Comparison of ENCODE assay signal across 8 cellular contexts in genomic region chr4:121072836-121073362, GRCh38. TPM values are rescaled to one million over a fixed set of nuclear protein-coding genes. Genes with fewer than 3 reads are reported as not detected.
DNase-seq lines count a peak whose midpoint lies in the region; ATAC-seq and TF ChIP-seq lines count a peak whose summit lies in the region.

No MANE protein-coding gene starts in this region.

- ATAC-seq in activated naive CD4-positive, alpha-beta T cell treated with anti-CD3 and anti-CD28 coated beads, Interleukin-2, amount 50 U/mL, for 72 hours, result no peak
- ATAC-seq in activated naive CD8-positive, alpha-beta T cell treated with anti-CD3 and anti-CD28 coated beads, Interleukin-2, amount 50 U/mL, for 24 hours, result no peak
- ATAC-seq in stimulated activated memory B cell treated with anti-CD40 and anti-IgM and Interleukin-4, amounts not matched to agents 10 μg/mL and 1 μg/mL and 100 μg/mL, for 72 hours, result no peak
- ATAC-seq in GM18505 (IDR thresholded peaks at IDR 0.05; ENCODE audit: unreplicated experiment) (no peak), GM18517 (IDR thresholded peaks at IDR 0.05; ENCODE audit: unreplicated experiment) (no peak)

- no peaks in the 10 kb centered on the region for H3K9me3 Mint-ChIP-seq in activated naive CD4-positive, alpha-beta T cell treated with anti-CD3 and anti-CD28 coated beads for 36 hours
- H3K9me3 Mint-ChIP-seq in activated naive CD4-positive, alpha-beta T cell treated with anti-CD3 and anti-CD28 coated beads, Interleukin-2, amount 50 U/mL, for 72 hours, result no peaks in the 10 kb centered on the region
- no peaks in the 10 kb centered on the region for H3K9me3 Mint-ChIP-seq in activated naive CD8-positive, alpha-beta T cell treated with anti-CD3 and anti-CD28 coated beads, Interleukin-2, amount 50 U/mL, for 24 hours
- H3K9me3 Mint-ChIP-seq in stimulated activated memory B cell treated with anti-CD40 and anti-IgM and Interleukin-4, amounts not matched to agents 10 μg/mL and 1 μg/mL and 100 μg/mL, for 72 hours, result no peaks in the 10 kb centered on the region

- no peaks in the 10 kb centered on the region for H3K36me3 Mint-ChIP-seq in activated naive CD4-positive, alpha-beta T cell treated with anti-CD3 and anti-CD28 coated beads for 36 hours (ENCODE audit: low read depth)
- no peaks in the 10 kb centered on the region for H3K36me3 Mint-ChIP-seq in activated naive CD4-positive, alpha-beta T cell treated with anti-CD3 and anti-CD28 coated beads, Interleukin-2, amount 50 U/mL, for 72 hours
- H3K36me3 Mint-ChIP-seq in activated naive CD8-positive, alpha-beta T cell treated with anti-CD3 and anti-CD28 coated beads, Interleukin-2, amount 50 U/mL, for 24 hours (ENCODE audit: low read depth), result no peaks in the 10 kb centered on the region
- no peaks in the 10 kb centered on the region for H3K36me3 Mint-ChIP-seq in stimulated activated memory B cell treated with anti-CD40 and anti-IgM and Interleukin-4, amounts not matched to agents 10 μg/mL and 1 μg/mL and 100 μg/mL, for 72 hours

- no peak for TF ChIP-seq POLR2A in GM18505 (IDR thresholded peaks at IDR 0.05; ENCODE audit: borderline replicate concordance, extremely low read depth, insufficient read depth, insufficient read length)

- H3K27me3 Mint-ChIP-seq in activated naive CD4-positive, alpha-beta T cell treated with anti-CD3 and anti-CD28 coated beads for 36 hours (ENCODE audit: low read depth), result peaks cover 44% of the 10 kb centered on the region
- H3K27me3 Mint-ChIP-seq in activated naive CD8-positive, alpha-beta T cell treated with anti-CD3 and anti-CD28 coated beads, Interleukin-2, amount 50 U/mL, for 24 hours, result peaks cover 60% of the 10 kb centered on the region
- peaks cover 66% of the 10 kb centered on the region for H3K27me3 Mint-ChIP-seq in stimulated activated memory B cell treated with anti-CD40 and anti-IgM and Interleukin-4, amounts not matched to agents 10 μg/mL and 1 μg/mL and 100 μg/mL, for 72 hours

- DNase-seq in activated naive CD4-positive, alpha-beta T cell treated with anti-CD3 and anti-CD28 coated beads for 36 hours, result peak; percentile 9
- no peak for DNase-seq in activated naive CD4-positive, alpha-beta T cell treated with anti-CD3 and anti-CD28 coated beads, Interleukin-2, amount 50 U/mL, for 72 hours (ENCODE audit: low spot score in 2 of 2)
- peak; percentile 18 for DNase-seq in activated naive CD8-positive, alpha-beta T cell treated with anti-CD3 and anti-CD28 coated beads, Interleukin-2, amount 50 U/mL, for 24 hours
- DNase-seq in iris pigment epithelial cell (ENCODE audit: low read depth), result peak; percentile 12
- DNase-seq in superior temporal gyrus (ENCODE audit: extremely low spot score), result no peak

- CTCF ChIA-PET in activated naive CD4-positive, alpha-beta T cell treated with anti-CD3 and anti-CD28 coated beads for 36 hours (lab: Charles Lee), result interaction anchor here (0.6 to 1.2 kb wide), 3 partner anchors 9 to 51 kb away, joined by 3 read pairs; no protein-coding TSS in a partner anchor

- H3K27ac Mint-ChIP-seq in activated naive CD4-positive, alpha-beta T cell treated with anti-CD3 and anti-CD28 coated beads for 36 hours, result peak overlapping the region; percentile 59
- H3K27ac Mint-ChIP-seq in activated naive CD4-positive, alpha-beta T cell treated with anti-CD3 and anti-CD28 coated beads, Interleukin-2, amount 50 U/mL, for 72 hours, result no peak overlapping the region
- peak overlapping the region; percentile 29 for H3K27ac Mint-ChIP-seq in activated naive CD8-positive, alpha-beta T cell treated with anti-CD3 and anti-CD28 coated beads, Interleukin-2, amount 50 U/mL, for 24 hours
- H3K27ac Mint-ChIP-seq in stimulated activated memory B cell treated with anti-CD40 and anti-IgM and Interleukin-4, amounts not matched to agents 10 μg/mL and 1 μg/mL and 100 μg/mL, for 72 hours, result no peak overlapping the region

- H3K4me3 Mint-ChIP-seq in activated naive CD4-positive, alpha-beta T cell treated with anti-CD3 and anti-CD28 coated beads for 36 hours, result peak overlapping the region; percentile 77
- peak overlapping the region; percentile 76 for H3K4me3 Mint-ChIP-seq in activated naive CD8-positive, alpha-beta T cell treated with anti-CD3 and anti-CD28 coated beads, Interleukin-2, amount 50 U/mL, for 24 hours
- peak overlapping the region; percentile 74 for H3K4me3 Mint-ChIP-seq in stimulated activated memory B cell treated with anti-CD40 and anti-IgM and Interleukin-4, amounts not matched to agents 10 μg/mL and 1 μg/mL and 100 μg/mL, for 72 hours

- intact Hi-C loops in activated naive CD4-positive, alpha-beta T cell treated with anti-CD3 and anti-CD28 coated beads for 36 hours (cut with micrococcal nuclease), result loop anchor here (1.0 to 2.0 kb wide), 2 partner anchors 32 to 150 kb away; partner anchors contain the start of gene PRDM5

- peaks cover 21% of the 10 kb centered on the region for H3K4me1 Mint-ChIP-seq in activated naive CD4-positive, alpha-beta T cell treated with anti-CD3 and anti-CD28 coated beads for 36 hours (ENCODE audit: low read depth)
- H3K4me1 Mint-ChIP-seq in activated naive CD8-positive, alpha-beta T cell treated with anti-CD3 and anti-CD28 coated beads, Interleukin-2, amount 50 U/mL, for 24 hours, result peaks cover 31% of the 10 kb centered on the region
- peaks cover 27% of the 10 kb centered on the region for H3K4me1 Mint-ChIP-seq in stimulated activated memory B cell treated with anti-CD40 and anti-IgM and Interleukin-4, amounts not matched to agents 10 μg/mL and 1 μg/mL and 100 μg/mL, for 72 hours

RNA-seq across cellular contexts. Expression of gene NDNF, which starts 0.6 kb away (rescaled TPM):
- not detected for total RNA-seq in activated naive CD4-positive, alpha-beta T cell treated with anti-CD3 and anti-CD28 coated beads for 36 hours
- under 1 TPM in 1 of 2 donors, not detected in 1; 0.47 TPM for total RNA-seq in activated naive CD4-positive, alpha-beta T cell treated with anti-CD3 and anti-CD28 coated beads, Interleukin-2, amount 50 U/mL, for 72 hours

Comparison
In these comparisons a context has a peak if more than half of its experiments do, and no peak if none do; other contexts are left out.
1. DNase-seq: peak in activated naive CD4-positive, alpha-beta T cell treated with anti-CD3 and anti-CD28 coated beads for 36 hours (single experiment), activated naive CD8-positive, alpha-beta T cell treated with anti-CD3 and anti-CD28 coated beads, Interleukin-2, amount 50 U/mL, for 24 hours (single experiment) and iris pigment epithelial cell (single experiment); none in activated naive CD4-positive, alpha-beta T cell treated with anti-CD3 and anti-CD28 coated beads, Interleukin-2, amount 50 U/mL, for 72 hours (0 of 2) and superior temporal gyrus (single experiment).
2. H3K27ac Mint-ChIP-seq: peak in activated naive CD4-positive, alpha-beta T cell treated with anti-CD3 and anti-CD28 coated beads for 36 hours (single experiment) and activated naive CD8-positive, alpha-beta T cell treated with anti-CD3 and anti-CD28 coated beads, Interleukin-2, amount 50 U/mL, for 24 hours (single experiment); none in activated naive CD4-positive, alpha-beta T cell treated with anti-CD3 and anti-CD28 coated beads, Interleukin-2, amount 50 U/mL, for 72 hours (0 of 2) and stimulated activated memory B cell treated with anti-CD40 and anti-IgM and Interleukin-4, amounts not matched to agents 10 μg/mL and 1 μg/mL and 100 μg/mL, for 72 hours (single experiment).
3. Peak in every context shown above with its lines, with median percentiles within 50 percentile points of each other: H3K4me3 Mint-ChIP-seq.